11 cellular contexts compared by ENCODE assay signal in the genomic region with DNA sequence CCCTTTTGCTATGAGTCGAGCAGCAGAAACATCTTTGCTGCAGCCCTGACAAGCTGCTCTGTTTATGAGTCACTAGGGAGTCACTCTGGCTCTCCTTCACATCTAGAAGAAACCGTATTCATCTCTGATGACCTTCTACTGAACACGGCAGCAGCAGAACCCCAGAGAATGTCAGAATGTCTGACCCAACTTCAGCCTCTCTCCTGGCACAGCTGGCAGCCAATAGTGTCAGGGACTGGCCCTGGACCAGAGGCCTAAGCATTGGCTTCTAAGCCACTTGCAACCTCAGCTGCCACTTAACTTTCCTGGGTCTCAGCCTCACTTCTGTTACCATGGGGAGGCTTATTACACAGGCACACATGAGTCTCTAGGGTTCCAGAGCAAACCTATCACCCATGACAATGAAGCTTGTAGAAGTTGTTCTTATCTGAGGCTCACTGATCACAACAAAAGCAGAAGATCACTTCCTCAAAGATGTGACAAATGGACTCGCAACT.
DNase-seq lines count a peak whose midpoint lies in the region; TF ChIP-seq lines count a peak whose summit lies in the region.
"Had no signal": no experiment of that assay in that cellular context is flagged by ENCODE, and none has a peak within 500 bp of the region (broad histone marks: within the 10 kb centered on the region; RNA-seq: fewer than 3 reads in every experiment).

No MANE protein-coding gene starts in this region.

- peak; percentile 49 for DNase-seq in activated effector memory CD4-positive, alpha-beta T cell treated with anti-CD3 and anti-CD28 coated beads, Interleukin-2, amount 50 U/mL, for 16 hours
- DNase-seq in activated effector memory CD4-positive, alpha-beta T cell treated with Interleukin-2 at 50 U/mL for 16 hours = no peak
- peak; percentile 84 for DNase-seq in MG63
- peak; percentile 63 for DNase-seq in spleen
- no peak for DNase-seq in NCI-H524 treated with DMSO at 0.1 percent for 48 hours (lab: John Stamatoyannopoulos, UW)
- no peak for DNase-seq in 8988T
- no peak for DNase-seq in glutamatergic neuron
- DNase-seq: amygdala; stimulated activated CD4-positive, alpha-beta T cell treated with anti-CD3 and anti-CD28 coated beads, Interleukin-4, amount 100 ng/mL, for 4 hours had no signal

- peaks cover 0 to 29% (median 7%) of the 10 kb centered on the region in 6 donors for H3K4me1 ChIP-seq in spleen

- TF ChIP-seq CTCF in spleen (IDR thresholded peaks at IDR 0.05 in 8 of 11, conservative IDR thresholded peaks at IDR 0.05 in 3 of 11) (no peak), glutamatergic neuron (IDR thresholded peaks at IDR 0.05; ENCODE audit: partially characterized antibody, unreplicated experiment) (no peak)

- TF ChIP-seq POLR2A in spleen (IDR thresholded peaks at IDR 0.05) = no peak

- H3K4me3 Mint-ChIP-seq in dendritic cell treated with granulocyte-macrophage colony-stimulating factor and Interleukin-4, amounts not matched to agents 40 ng/mL and 50 ng/mL, for 4 days = no peak overlapping the region
- no peak overlapping the region for H3K4me3 Mint-ChIP-seq in glutamatergic neuron (ENCODE audit: unreplicated experiment)

- WGBS in spleen, 5 donors = 56 to 73% (median 61%) methylated on average over 4 of the region's 4 CpGs

- no peaks in the 10 kb centered on the region for H3K9me3 ChIP-seq in MG63
- H3K9me3 ChIP-seq in spleen = no peaks in the 10 kb centered on the region

- no peaks in the 10 kb centered on the region for H3K27me3 ChIP-seq in MG63
- peaks cover 0 to 17% (median 0%) of the 10 kb centered on the region in 7 donors for H3K27me3 ChIP-seq in spleen (replicated peaks in 1 of 7)

- peak overlapping the region; percentile 40 for H3K27ac Mint-ChIP-seq in dendritic cell treated with granulocyte-macrophage colony-stimulating factor and Interleukin-4, amounts not matched to agents 40 ng/mL and 50 ng/mL, for 4 days
- H3K27ac Mint-ChIP-seq in glutamatergic neuron (ENCODE audit: unreplicated experiment) = no peak overlapping the region

- no peak overlapping the region for H3K4me3 ChIP-seq in MG63
- no peak overlapping the region for H3K4me3 ChIP-seq in spleen

- H3K27ac ChIP-seq in spleen = no peak overlapping the region
- H3K27ac ChIP-seq: C4-2B had no signal

- intact Hi-C loops in dendritic cell treated with granulocyte-macrophage colony-stimulating factor and Interleukin-4, amounts not matched to agents 40 ng/mL and 50 ng/mL, for 4 days (cut with micrococcal nuclease) = no loop called here
- intact Hi-C loops in spleen (cut with DNase I; ENCODE audit: low total_unique reads) = no loop called here

- peaks cover 21% of the 10 kb centered on the region for H3K4me1 Mint-ChIP-seq in dendritic cell treated with granulocyte-macrophage colony-stimulating factor and Interleukin-4, amounts not matched to agents 40 ng/mL and 50 ng/mL, for 4 days (ENCODE audit: low read depth)
- peaks cover 11% of the 10 kb centered on the region for H3K4me1 Mint-ChIP-seq in glutamatergic neuron (ENCODE audit: low read depth, unreplicated experiment)

- H3K36me3 ChIP-seq in MG63 (no peaks in the 10 kb centered on the region), spleen (no peaks in the 10 kb centered on the region)

- H3K36me3 Mint-ChIP-seq in dendritic cell treated with granulocyte-macrophage colony-stimulating factor and Interleukin-4, amounts not matched to agents 40 ng/mL and 50 ng/mL, for 4 days (ENCODE audit: low read depth) = no peaks in the 10 kb centered on the region
- no peaks in the 10 kb centered on the region for H3K36me3 Mint-ChIP-seq in glutamatergic neuron (ENCODE audit: unreplicated experiment)

- peaks cover 8% of the 10 kb centered on the region for H3K9me3 Mint-ChIP-seq in dendritic cell treated with granulocyte-macrophage colony-stimulating factor and Interleukin-4, amounts not matched to agents 40 ng/mL and 50 ng/mL, for 4 days
- H3K9me3 Mint-ChIP-seq in glutamatergic neuron (ENCODE audit: unreplicated experiment) = peaks cover 4% of the 10 kb centered on the region

- H3K27me3 Mint-ChIP-seq in dendritic cell treated with granulocyte-macrophage colony-stimulating factor and Interleukin-4, amounts not matched to agents 40 ng/mL and 50 ng/mL, for 4 days = peaks cover 46% of the 10 kb centered on the region
- peaks cover 3% of the 10 kb centered on the region for H3K27me3 Mint-ChIP-seq in glutamatergic neuron (ENCODE audit: unreplicated experiment)

Comparison
In these comparisons a context has a peak if more than half of its experiments do, and no peak if none do; other contexts are left out.
1. DNase-seq: peak in activated effector memory CD4-positive, alpha-beta T cell treated with anti-CD3 and anti-CD28 coated beads, Interleukin-2, amount 50 U/mL, for 16 hours (single experiment), MG63 (single experiment) and spleen (single experiment); none in activated effector memory CD4-positive, alpha-beta T cell treated with Interleukin-2 at 50 U/mL for 16 hours (single experiment), NCI-H524 treated with DMSO at 0.1 percent for 48 hours (single experiment), 8988T (single experiment) and glutamatergic neuron (single experiment).